11 cellular contexts compared by ENCODE assay signal in genomic region chr10:129658673-129659072, GRCh38.
DNase-seq lines count a peak whose midpoint lies in the region; ATAC-seq and TF ChIP-seq lines count a peak whose summit lies in the region.
"Had no signal": no experiment of that assay in that cellular context is flagged by ENCODE, and none has a peak within 500 bp of the region (broad histone marks: within the 10 kb centered on the region; RNA-seq: fewer than 3 reads in every experiment).

No MANE protein-coding gene starts in this region.

- no peaks in the 10 kb centered on the region for H3K27me3 Mint-ChIP-seq in activated CD8-positive, alpha-beta memory T cell treated with anti-CD3 and anti-CD28 coated beads, Interleukin-2, amount 10 ng/mL, durations not matched to agents 7 days and 5 days

- no peaks in the 10 kb centered on the region for H4K20me1 ChIP-seq in HCT116 (ENCODE audit: insufficient read depth)

- POLR2A ChIA-PET in HCT116 (lab: Charles Lee): no interaction called here

- no peaks in the 10 kb centered on the region for H3K4me1 ChIP-seq in HCT116 (ENCODE audit: control insufficient read depth in 1 of 2, insufficient read depth in 2 of 2, low read length in 2 of 2)

- H3K36me3 Mint-ChIP-seq in activated CD8-positive, alpha-beta memory T cell treated with anti-CD3 and anti-CD28 coated beads, Interleukin-2, amount 10 ng/mL, durations not matched to agents 7 days and 5 days: peaks cover 2% of the 10 kb centered on the region

- peaks cover 4% of the 10 kb centered on the region for H3K9me3 Mint-ChIP-seq in activated CD8-positive, alpha-beta memory T cell treated with anti-CD3 and anti-CD28 coated beads, Interleukin-2, amount 10 ng/mL, durations not matched to agents 7 days and 5 days (ENCODE audit: low read depth)

- in situ Hi-C loops in G401 (cut with HindIII; ENCODE audit: low sequenced_read_pairs) (no loop called here), SK-MEL-5 (cut with HindIII; ENCODE audit: low pct_unique_long_range_greater_than_20kb, low sequenced_read_pairs) (no loop called here)

- TF ChIP-seq CTCF in HCT116 (IDR thresholded peaks at IDR 0.05 in 2 of 3, conservative IDR thresholded peaks at IDR 0.05 in 1 of 3; ENCODE audit: borderline replicate concordance in 1 of 3, insufficient read depth in 1 of 3, low read depth in 2 of 3, low read length in 2 of 3): peak; percentile 22 to 62 (median 55); a peak in 5 of 6 replicates

- BruUV-seq in HCT116 (replicated peaks; lab: Mats Ljungman, UMichigan): no TSS peak

- no peaks in the 10 kb centered on the region for H3K79me2 ChIP-seq in HCT116 (ENCODE audit: insufficient read depth, low read length)

- TF ChIP-seq RAD21 in HCT116 (IDR thresholded peaks at IDR 0.05; ENCODE audit: low read depth): peak; percentile 52

- no peaks in the 10 kb centered on the region for H3K9me2 ChIP-seq in HCT116 (ENCODE audit: insufficient read depth)

- peak; percentile 74 for ATAC-seq in HCT116
- ATAC-seq in activated CD8-positive, alpha-beta memory T cell treated with anti-CD3 and anti-CD28 coated beads, Interleukin-2, amount 10 ng/mL, durations not matched to agents 7 days and 5 days: no peak

- H2AFZ ChIP-seq in HCT116 (ENCODE audit: low read depth, low read length, poor library complexity, severe bottlenecking): no peak overlapping the region

- H3K27ac Mint-ChIP-seq in activated CD8-positive, alpha-beta memory T cell treated with anti-CD3 and anti-CD28 coated beads, Interleukin-2, amount 10 ng/mL, durations not matched to agents 7 days and 5 days: no peak overlapping the region

- H3K27ac ChIP-seq in HCT116 (ENCODE audit: low read depth, low read length): no peak overlapping the region
- H3K27ac ChIP-seq: SK-N-MC, thoracic aorta had no signal

- no peak overlapping the region for H3K4me3 ChIP-seq in HCT116 (replicated peaks in 1 of 2; ENCODE audit: low read depth in 1 of 2, low read length in 2 of 2)
- H3K4me3 ChIP-seq: SK-N-MC, thoracic aorta had no signal

- RAD21 ChIA-PET in HCT116 (lab: Charles Lee; ENCODE audit: low non-redundant PET in 1 of 2, low total read pairs in 2 of 2, uncharacterized antibody in 2 of 2, unreplicated experiment in 2 of 2): no interaction called here

- H3K27me3 ChIP-seq in HCT116 (ENCODE audit: insufficient read depth, low read length): no peaks in the 10 kb centered on the region

- no peak overlapping the region for H3K9ac ChIP-seq in HCT116 (ENCODE audit: low read length)

- H3K4me2 ChIP-seq in HCT116 (ENCODE audit: low read length): no peak overlapping the region

- no peaks in the 10 kb centered on the region for H3K4me1 Mint-ChIP-seq in activated CD8-positive, alpha-beta memory T cell treated with anti-CD3 and anti-CD28 coated beads, Interleukin-2, amount 10 ng/mL, durations not matched to agents 7 days and 5 days

- DNase-seq in G401 (ENCODE audit: low spot score) (peak; percentile 3), HCT116 (ENCODE audit: low read depth, low spot score) (no peak), SK-MEL-5 (ENCODE audit: low read depth, low spot score) (peak; percentile 38), kidney tubule cell (ENCODE audit: low spot score) (peak; percentile 6), NCI-H1417 (lab: John Stamatoyannopoulos, UW) (no peak), DMS114 treated with DMSO at 0.1 percent for 48 hours (lab: John Stamatoyannopoulos, UW; ENCODE audit: unreplicated experiment) (no peak)
- DNase-seq in activated CD8-positive, alpha-beta memory T cell treated with anti-CD3 and anti-CD28 coated beads, Interleukin-2, amount 10 ng/mL, durations not matched to agents 7 days and 5 days: no peak
- no peak for DNase-seq in stimulated activated CD4-positive, alpha-beta T cell treated with anti-CD3 and anti-CD28 coated beads, Interleukin-15, amount 100 ng/mL, for 24 hours
- DNase-seq: activated CD4-positive, alpha-beta T cell treated with anti-CD3 and anti-CD28 coated beads, Interleukin-2, amount 50 U/mL, for 4 hours had no signal

- H3K36me3 ChIP-seq in HCT116 (ENCODE audit: control insufficient read depth in 1 of 2, insufficient read depth in 2 of 2, low read length in 2 of 2): no peaks in the 10 kb centered on the region
- H3K36me3 ChIP-seq: thoracic aorta had no signal

- no peaks in the 10 kb centered on the region for H3K9me3 ChIP-seq in HCT116 (ENCODE audit: control insufficient read depth in 1 of 2, insufficient read depth in 1 of 2, low read depth in 1 of 2, low read length in 2 of 2)
- H3K9me3 ChIP-seq: thoracic aorta had no signal

- CTCF ChIA-PET in HCT116 (lab: Charles Lee): interaction anchor here (0.8 to 1.4 kb wide), 2 partner anchors 12 to 160 kb away, joined by 3 to 4 read pairs; no protein-coding TSS in a partner anchor
- CTCF ChIA-PET in activated CD8-positive, alpha-beta memory T cell treated with anti-CD3 and anti-CD28 coated beads, Interleukin-2, amount 10 ng/mL, durations not matched to agents 7 days and 5 days (lab: Charles Lee): no interaction called here

- intact Hi-C loops in HCT116 (cut with micrococcal nuclease): no loop called here

- no peak overlapping the region for H3K4me3 Mint-ChIP-seq in activated CD8-positive, alpha-beta memory T cell treated with anti-CD3 and anti-CD28 coated beads, Interleukin-2, amount 10 ng/mL, durations not matched to agents 7 days and 5 days

- TF ChIP-seq POLR2A in HCT116 (IDR thresholded peaks at IDR 0.05; ENCODE audit: borderline replicate concordance, extremely low read depth, insufficient read depth, insufficient read length): no peak

TF ChIP-seq in HCT116, 20 proteins besides CTCF, POLR2A, EP300 and RAD21:
- no peak for TF ChIP-seq CEBPB (IDR thresholded peaks at IDR 0.05; ENCODE audit: low read depth)

Comparison
In these comparisons a context has a peak if more than half of its experiments do, and no peak if none do; other contexts are left out.
1. DNase-seq: peak in G401 (single experiment), SK-MEL-5 (single experiment) and kidney tubule cell (single experiment); none in HCT116 (single experiment), activated CD8-positive, alpha-beta memory T cell treated with anti-CD3 and anti-CD28 coated beads, Interleukin-2, amount 10 ng/mL, durations not matched to agents 7 days and 5 days (single experiment), NCI-H1417 (0 of 3), stimulated activated CD4-positive, alpha-beta T cell treated with anti-CD3 and anti-CD28 coated beads, Interleukin-15, amount 100 ng/mL, for 24 hours (single experiment) and DMS114 treated with DMSO at 0.1 percent for 48 hours (single experiment).